In the genomic region with DNA sequence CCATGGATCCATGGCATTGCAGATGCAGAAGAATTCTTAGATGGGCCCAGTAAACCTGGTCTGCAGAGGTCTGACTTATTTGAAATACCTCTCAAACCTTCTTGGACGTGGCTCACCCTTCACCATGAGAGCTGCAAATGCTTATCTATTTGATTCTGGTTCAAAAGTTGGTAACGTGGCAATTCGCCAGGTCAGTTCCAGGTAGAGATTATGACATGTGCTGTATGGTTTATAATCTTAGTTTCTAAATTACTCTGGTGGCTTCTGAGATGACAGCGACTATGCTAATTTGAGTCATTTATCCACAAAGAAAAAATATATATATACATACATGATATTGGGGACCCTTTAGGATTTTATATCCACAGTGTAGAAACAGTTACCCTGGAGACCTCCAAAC, we compare ENCODE assay signal across 11 cellular contexts.
A peak's percentile ranks its signal among the peaks of the same experiment; 100 is the strongest.
DNase-seq lines count a peak whose midpoint lies in the region; ATAC-seq and TF ChIP-seq lines count a peak whose summit lies in the region.
"Had no signal": no experiment of that assay in that cellular context is flagged by ENCODE, and none has a peak within 500 bp of the region (broad histone marks: within the 10 kb centered on the region; RNA-seq: fewer than 3 reads in every experiment).

No MANE protein-coding gene starts in this region.

- TF ChIP-seq CTCF in cardiac muscle cell (IDR thresholded peaks at IDR 0.05; ENCODE audit: low read depth, low read length): no peak
- TF ChIP-seq CTCF in mucosa of descending colon (IDR thresholded peaks at IDR 0.05): no peak

- H3K4me1 Mint-ChIP-seq in stimulated activated naive CD8-positive, alpha-beta T cell treated with anti-CD3 and anti-CD28 coated beads, Interleukin-15, amount 100 ng/mL, for 72 hours: peaks cover 34% of the 10 kb centered on the region

- H3K9me3 ChIP-seq in cardiac muscle cell (ENCODE audit: low read depth) (no peaks in the 10 kb centered on the region), mucosa of descending colon (no peaks in the 10 kb centered on the region)
- H3K9me3 ChIP-seq: suprapubic skin had no signal

- H3K4me1 ChIP-seq in cardiac muscle cell (ENCODE audit: low read depth) (no peaks in the 10 kb centered on the region), mucosa of descending colon (ENCODE audit: low read depth) (peaks cover 22% of the 10 kb centered on the region)
- H3K4me1 ChIP-seq: suprapubic skin had no signal

- intact Hi-C loops in Right ventricle myocardium superior (cut with DNase I) (no loop called here), mucosa of descending colon (cut with DNase I, micrococcal nuclease) (no loop called here)

- no peak for ATAC-seq in Right ventricle myocardium superior (ENCODE audit: poor library complexity)
- peak; percentile 10 for ATAC-seq in mucosa of descending colon
- peak; percentile 75 for ATAC-seq in stimulated activated naive CD8-positive, alpha-beta T cell treated with anti-CD3 and anti-CD28 coated beads, Interleukin-15, amount 100 ng/mL, for 72 hours
- no peak for ATAC-seq in GM19452 (IDR thresholded peaks at IDR 0.05; ENCODE audit: unreplicated experiment)
- ATAC-seq: HCT116, sciatic nerve had no signal

- no peak overlapping the region for H3K27ac Mint-ChIP-seq in stimulated activated naive CD8-positive, alpha-beta T cell treated with anti-CD3 and anti-CD28 coated beads, Interleukin-15, amount 100 ng/mL, for 72 hours

- no peak overlapping the region for H3K4me3 ChIP-seq in cardiac muscle cell
- no peak overlapping the region for H3K4me3 ChIP-seq in mucosa of descending colon
- H3K4me3 ChIP-seq: suprapubic skin had no signal

- peak overlapping the region; percentile 23 for H3K27ac ChIP-seq in cardiac muscle cell
- H3K27ac ChIP-seq: suprapubic skin had no signal

- peaks cover 0 to 4% of the 10 kb centered on the region in 2 donors for H3K9me3 Mint-ChIP-seq in stimulated activated naive CD8-positive, alpha-beta T cell treated with anti-CD3 and anti-CD28 coated beads, Interleukin-15, amount 100 ng/mL, for 72 hours

- H3K27me3 Mint-ChIP-seq in stimulated activated naive CD8-positive, alpha-beta T cell treated with anti-CD3 and anti-CD28 coated beads, Interleukin-15, amount 100 ng/mL, for 72 hours: peaks cover 11% of the 10 kb centered on the region

- H3K27me3 ChIP-seq in cardiac muscle cell: no peaks in the 10 kb centered on the region
- H3K27me3 ChIP-seq: suprapubic skin had no signal

- no peak overlapping the region for H3K4me3 Mint-ChIP-seq in stimulated activated naive CD8-positive, alpha-beta T cell treated with anti-CD3 and anti-CD28 coated beads, Interleukin-15, amount 100 ng/mL, for 72 hours

- H3K36me3 ChIP-seq in cardiac muscle cell: peaks cover 63% of the 10 kb centered on the region
- H3K36me3 ChIP-seq in mucosa of descending colon (ENCODE audit: low read depth): no peaks in the 10 kb centered on the region

- DNase-seq in cardiac muscle cell (ENCODE audit: low read depth in 1 of 2, low spot score in 1 of 2) (no peak), Right ventricle myocardium superior (no peak), mucosa of descending colon (peak in 1 of 3 donors; percentile 81), NCI-H510A treated with DMSO at 0.1 percent for 48 hours (lab: John Stamatoyannopoulos, UW) (no peak), CD1c-positive myeloid dendritic cell (ENCODE audit: extremely low spot score) (no peak)
- peak; percentile 66 to 77 for DNase-seq in activated CD4-positive, alpha-beta T cell treated with anti-CD3 and anti-CD28 coated beads, Interleukin-2, amount 50 U/mL, for 48 hours
- DNase-seq in stimulated activated naive CD8-positive, alpha-beta T cell treated with anti-CD3 and anti-CD28 coated beads, Interleukin-15, amount 100 ng/mL, for 72 hours: peak; percentile 63 to 71

Comparison
In these comparisons a context has a peak if more than half of its experiments do, and no peak if none do; other contexts are left out.
1. DNase-seq: peak in activated CD4-positive, alpha-beta T cell treated with anti-CD3 and anti-CD28 coated beads, Interleukin-2, amount 50 U/mL, for 48 hours (2 of 2) and stimulated activated naive CD8-positive, alpha-beta T cell treated with anti-CD3 and anti-CD28 coated beads, Interleukin-15, amount 100 ng/mL, for 72 hours (2 of 2); none in cardiac muscle cell (0 of 2), Right ventricle myocardium superior (single experiment), NCI-H510A treated with DMSO at 0.1 percent for 48 hours (single experiment) and CD1c-positive myeloid dendritic cell (single experiment).
2. ATAC-seq: peak in mucosa of descending colon (single experiment) and stimulated activated naive CD8-positive, alpha-beta T cell treated with anti-CD3 and anti-CD28 coated beads, Interleukin-15, amount 100 ng/mL, for 72 hours (single experiment); none in Right ventricle myocardium superior (single experiment) and GM19452 (single experiment).